In the genomic region with DNA sequence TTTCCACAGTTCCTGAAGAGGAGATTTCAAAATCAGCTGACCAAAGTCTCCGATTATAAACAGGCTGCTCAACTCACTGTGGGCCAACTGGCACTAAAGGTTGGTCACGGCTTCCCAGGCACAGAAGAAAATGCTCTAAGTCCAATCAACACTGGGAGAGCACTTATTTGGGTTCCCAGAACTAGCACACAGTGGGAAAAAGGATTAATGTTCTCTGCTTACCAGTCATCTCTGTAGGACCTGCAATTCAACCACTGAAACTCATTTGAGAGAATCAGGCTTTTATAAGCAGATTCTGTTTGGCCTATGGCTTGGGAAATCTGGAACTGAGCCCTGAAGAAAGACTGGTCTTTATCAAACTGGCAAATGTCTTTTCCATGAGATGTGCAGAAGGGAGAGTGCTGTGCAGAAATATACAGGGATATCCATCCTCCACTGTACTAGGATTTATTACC, we compare ENCODE assay signal across 18 cellular contexts. TPM values are rescaled to one million over a fixed set of nuclear protein-coding genes. Genes with fewer than 3 reads are reported as not detected.
DNase-seq lines count a peak whose midpoint lies in the region; ATAC-seq, FAIRE-seq and TF ChIP-seq lines count a peak whose summit lies in the region.
"Had no signal": no experiment of that assay in that cellular context is flagged by ENCODE, and none has a peak within 500 bp of the region (broad histone marks: within the 10 kb centered on the region; RNA-seq: fewer than 3 reads in every experiment).

No MANE protein-coding gene starts in this region.

- TF ChIP-seq EP300 in transverse colon (IDR thresholded peaks at IDR 0.05; ENCODE audit: low read depth) = no peak

- WGBS in esophagus squamous epithelium, 2 donors = 43 to 46% methylated on average over 2 of the region's 2 CpGs
- 38% methylated on average over 2 of the region's 2 CpGs for WGBS in right cardiac atrium
- WGBS in pancreas, 2 donors = 52 to 55% methylated on average over 2 of the region's 2 CpGs
- WGBS in transverse colon (ENCODE audit: low coverage in 1 of 2), 2 donors = 58 to 60% methylated on average over 1 to 2 of the region's 2 CpGs

- DNase-seq in esophagus squamous epithelium (lab: John Stamatoyannopoulos, UW) = no peak
- DNase-seq in right cardiac atrium = peak; percentile 60 to 85 (median 78)
- peak in 4 of 6 donors; percentile 4 to 28 (median 14) for DNase-seq in pancreas
- peak; percentile 38 for DNase-seq in transverse colon
- no peak for DNase-seq in DMS 273 (lab: John Stamatoyannopoulos, UW; ENCODE audit: unreplicated experiment)
- DNase-seq in GM19238 (ENCODE audit: insufficient read length, low spot score) = no peak
- DNase-seq: activated CD8-positive, alpha-beta memory T cell treated with anti-CD3 and anti-CD28 coated beads for 24 hours; cerebellar nuclear complex; NCI-H1092; NCI-H2171; NK-92 treated with Interleukin-12 subunit alpha and Interleukin-12 subunit beta, amount 100 ng/mL, for 24 hours had no signal

- H3K27ac ChIP-seq in esophagus squamous epithelium (peak overlapping the region in 3 of 4 donors; percentile 60 to 75 (median 69)), right cardiac atrium (ENCODE audit: low read length) (peak overlapping the region; percentile 75), pancreas (no peak overlapping the region), transverse colon (peak overlapping the region; percentile 35 to 83 (median 70))

- H3K36me3 ChIP-seq in esophagus squamous epithelium (no peaks in the 10 kb centered on the region), pancreas (no peaks in the 10 kb centered on the region), transverse colon (no peaks in the 10 kb centered on the region)

- H3K27me3 ChIP-seq in esophagus squamous epithelium (no peaks in the 10 kb centered on the region), right cardiac atrium (ENCODE audit: control insufficient read depth, insufficient read depth) (no peaks in the 10 kb centered on the region), pancreas (no peaks in the 10 kb centered on the region), transverse colon (no peaks in the 10 kb centered on the region)

- FAIRE-seq in pancreas (lab: Jason Lieb, UNC) = peak; percentile 57
- FAIRE-seq: frontal cortex, GM12878, H1 had no signal

- TF ChIP-seq CTCF in esophagus squamous epithelium (IDR thresholded peaks at IDR 0.05) (no peak), pancreas (IDR thresholded peaks at IDR 0.05) (no peak), transverse colon (IDR thresholded peaks at IDR 0.05) (no peak)

- H3K4me1 ChIP-seq in esophagus squamous epithelium (peaks cover 0 to 3% (median 0%) of the 10 kb centered on the region in 3 donors), right cardiac atrium (ENCODE audit: control insufficient read depth, insufficient read depth, low read length) (peaks cover 5% of the 10 kb centered on the region), pancreas (peaks cover 0 to 11% (median 8%) of the 10 kb centered on the region in 3 donors), transverse colon (peaks cover 0 to 8% (median 3%) of the 10 kb centered on the region in 4 donors)

- no peak overlapping the region for H3K4me3 ChIP-seq in esophagus squamous epithelium
- H3K4me3 ChIP-seq in right cardiac atrium (ENCODE audit: low read length) = no peak overlapping the region
- H3K4me3 ChIP-seq in pancreas = no peak overlapping the region
- no peak overlapping the region for H3K4me3 ChIP-seq in transverse colon
- H3K4me3 ChIP-seq: GM12878 had no signal

- intact Hi-C loops in esophagus squamous epithelium (cut with DNase I) (no loop called here), right cardiac atrium (cut with DNase I) (no loop called here), pancreas (cut with DNase I) (no loop called here), transverse colon (cut with DNase I; ENCODE audit: low total_unique reads) (loop anchor here (10.0 kb wide), 1 partner anchor 117 kb away; the partner anchor contains the start of gene KCNJ8)

- H3K9me3 ChIP-seq in esophagus squamous epithelium (no peaks in the 10 kb centered on the region), right cardiac atrium (ENCODE audit: control insufficient read depth, low read length) (no peaks in the 10 kb centered on the region), pancreas (no peaks in the 10 kb centered on the region), transverse colon (no peaks in the 10 kb centered on the region)

- no peak for TF ChIP-seq POLR2A in esophagus squamous epithelium (IDR thresholded peaks at IDR 0.05)
- TF ChIP-seq POLR2A in transverse colon (IDR thresholded peaks at IDR 0.05) = no peak

- peak; percentile 90 to 95 for ATAC-seq in right cardiac atrium
- peak; percentile 64 to 79 (median 71) for ATAC-seq in pancreas
- ATAC-seq in HG03108 (IDR thresholded peaks at IDR 0.05; ENCODE audit: unreplicated experiment) = no peak
- no peak for ATAC-seq in HG03565 (IDR thresholded peaks at IDR 0.05; ENCODE audit: unreplicated experiment)
- ATAC-seq: activated T-helper 17 cell treated with anti-CD3 and anti-CD28 coated beads, Interleukin-2, amount 50 U/mL, for 72 hours; GM12878; WTC11 had no signal

- in situ Hi-C loops in transverse colon (cut with MboI; ENCODE audit: low pct_ligation_motif_present in 1 of 4, low pct_unique_long_range_greater_than_20kb in 1 of 4, low sequenced_read_pairs in 3 of 4) = no loop called here

RNA-seq across cellular contexts. Expression of gene ABCC9, which starts 49.4 kb away (rescaled TPM):
- total RNA-seq in esophagus squamous epithelium (10 to 100 TPM in 2 of 4 donors, 1 to 10 TPM in 1, under 1 TPM in 1; 0.68 to 11.6 (median 6.0) TPM), right cardiac atrium (10 to 100 TPM; 46.5 to 67.8 (median 56.7) TPM), pancreas (10 to 100 TPM in 2 of 6 donors, 1 to 10 TPM in 4; 3.3 to 19.3 (median 7.5) TPM), transverse colon (10 to 100 TPM in 1 of 4 donors, 1 to 10 TPM in 3; 5.2 to 10.2 (median 8.0) TPM)
- polyA plus RNA-seq in right cardiac atrium (12.1 TPM), pancreas (1 to 10 TPM; 1.4 to 5.4 TPM)
- total RNA-seq: H1 had no signal

Comparison
In these comparisons a context has a peak if more than half of its experiments do, and no peak if none do; other contexts are left out.
1. DNase-seq: peak in right cardiac atrium (3 of 3), pancreas (4 of 6) and transverse colon (single experiment); none in esophagus squamous epithelium (single experiment), DMS 273 (single experiment) and GM19238 (single experiment).
2. H3K27ac ChIP-seq: peak in esophagus squamous epithelium (3 of 4), right cardiac atrium (single experiment) and transverse colon (4 of 4); none in pancreas (0 of 4).
3. ATAC-seq: peak in right cardiac atrium (2 of 2) and pancreas (4 of 4); none in HG03108 (single experiment) and HG03565 (single experiment).